Comparison of ENCODE assay signal across 13 cellular contexts in genomic region chr18:5515007-5515744, GRCh38. TPM values are rescaled to one million over a fixed set of nuclear protein-coding genes. Genes with fewer than 3 reads are reported as not detected.
DNase-seq lines count a peak whose midpoint lies in the region; ATAC-seq and TF ChIP-seq lines count a peak whose summit lies in the region.
"Had no signal": no experiment of that assay in that cellular context is flagged by ENCODE, and none has a peak within 500 bp of the region (broad histone marks: within the 10 kb centered on the region; RNA-seq: fewer than 3 reads in every experiment).

No MANE protein-coding gene starts in this region.

- no peak overlapping the region for H3K4me3 ChIP-seq in gastroesophageal sphincter
- H3K4me3 ChIP-seq in neural cell (ENCODE audit: low read length): no peak overlapping the region

- peaks cover 0 to 5% of the 10 kb centered on the region in 2 donors for H3K9me3 Mint-ChIP-seq in natural killer cell
- H3K9me3 Mint-ChIP-seq: activated naive CD8-positive, alpha-beta T cell treated with anti-CD3 and anti-CD28 coated beads, Interleukin-2, amount 10 ng/mL, durations not matched to agents 7 days and 5 days; CD4-positive, CD25-positive, alpha-beta regulatory T cell had no signal

- no peak for TF ChIP-seq POLR2A in gastroesophageal sphincter (IDR thresholded peaks at IDR 0.05)

- no peak overlapping the region for H3K4me3 Mint-ChIP-seq in natural killer cell
- H3K4me3 Mint-ChIP-seq: activated naive CD8-positive, alpha-beta T cell treated with anti-CD3 and anti-CD28 coated beads, Interleukin-2, amount 10 ng/mL, durations not matched to agents 7 days and 5 days; CD4-positive, CD25-positive, alpha-beta regulatory T cell had no signal

- no peaks in the 10 kb centered on the region for H3K9me2 ChIP-seq in neural cell (ENCODE audit: insufficient read depth, low read length)

- DNase-seq in DMS 273 treated with DMSO at 0.1 percent for 48 hours (lab: John Stamatoyannopoulos, UW): peak; percentile 94
- peak; percentile 98 for DNase-seq in NCI-H69 (lab: John Stamatoyannopoulos, UW)
- DNase-seq in NCI-H128 (lab: John Stamatoyannopoulos, UW; ENCODE audit: unreplicated experiment): no peak
- no peak for DNase-seq in GF-D8 (lab: John Stamatoyannopoulos, UW)
- DNase-seq in AG20443 (ENCODE audit: low spot score): no peak
- no peak for DNase-seq in natural killer cell
- DNase-seq: activated CD4-positive, alpha-beta T cell treated with anti-CD3 and anti-CD28 coated beads, Interleukin-2, amount 50 U/mL, for 1 hour; activated naive CD8-positive, alpha-beta T cell treated with anti-CD3 and anti-CD28 coated beads, Interleukin-2, amount 10 ng/mL, durations not matched to agents 7 days and 5 days; CD4-positive, CD25-positive, alpha-beta regulatory T cell; effector CD4-positive, alpha-beta T cell; NCI-H1417 treated with DMSO at 0.1 percent for 48 hours had no signal

- no peaks in the 10 kb centered on the region for H3K9me3 ChIP-seq in gastroesophageal sphincter
- no peaks in the 10 kb centered on the region for H3K9me3 ChIP-seq in neural cell (ENCODE audit: low read length)

- intact Hi-C loops in natural killer cell (cut with micrococcal nuclease): no loop called here

- H3K36me3 ChIP-seq in gastroesophageal sphincter (no peaks in the 10 kb centered on the region), neural cell (ENCODE audit: insufficient read depth, low read length) (no peaks in the 10 kb centered on the region)

- H4K20me1 ChIP-seq in neural cell (ENCODE audit: insufficient read depth): no peaks in the 10 kb centered on the region

- peak overlapping the region in 1 of 4 donors; percentile 35 for H3K27ac ChIP-seq in gastroesophageal sphincter
- H3K27ac ChIP-seq in neural cell (ENCODE audit: low read length): no peak overlapping the region

- TF ChIP-seq RAD21 in neural cell (conservative IDR thresholded peaks at IDR 0.05): no peak

- H3K4me1 Mint-ChIP-seq in natural killer cell: peaks cover 0 to 5% of the 10 kb centered on the region in 2 donors
- H3K4me1 Mint-ChIP-seq: activated naive CD8-positive, alpha-beta T cell treated with anti-CD3 and anti-CD28 coated beads, Interleukin-2, amount 10 ng/mL, durations not matched to agents 7 days and 5 days had no signal

- WGBS in gastroesophageal sphincter (ENCODE audit: low coverage in 1 of 2), 2 donors: 42 to 46% methylated on average over 3 of the region's 3 CpGs

- H3K27ac Mint-ChIP-seq in natural killer cell: no peak overlapping the region
- H3K27ac Mint-ChIP-seq: activated naive CD8-positive, alpha-beta T cell treated with anti-CD3 and anti-CD28 coated beads, Interleukin-2, amount 10 ng/mL, durations not matched to agents 7 days and 5 days; CD4-positive, CD25-positive, alpha-beta regulatory T cell had no signal

- no peak overlapping the region for H3K9ac ChIP-seq in neural cell (ENCODE audit: low read length)

- H3F3A ChIP-seq in neural cell (ENCODE audit: insufficient read depth, low read length, poor library complexity, severe bottlenecking): no peaks in the 10 kb centered on the region

- TF ChIP-seq EP300 in gastroesophageal sphincter (IDR thresholded peaks at IDR 0.05): no peak
- no peak for TF ChIP-seq EP300 in neural cell (conservative IDR thresholded peaks at IDR 0.05; ENCODE audit: poor library complexity, severe bottlenecking)

- H2AFZ ChIP-seq in neural cell (ENCODE audit: low read depth, low read length): no peak overlapping the region

- peaks cover 0 to 9% (median 0%) of the 10 kb centered on the region in 3 donors for H3K4me1 ChIP-seq in gastroesophageal sphincter

- H3K27me3 Mint-ChIP-seq in natural killer cell (ENCODE audit: low read depth in 2 of 2): peaks cover 0 to 5% of the 10 kb centered on the region in 2 donors
- H3K27me3 Mint-ChIP-seq: activated naive CD8-positive, alpha-beta T cell treated with anti-CD3 and anti-CD28 coated beads, Interleukin-2, amount 10 ng/mL, durations not matched to agents 7 days and 5 days; CD4-positive, CD25-positive, alpha-beta regulatory T cell had no signal

- ATAC-seq in gastroesophageal sphincter (peak; percentile 37), natural killer cell (no peak)

- H3K36me3 Mint-ChIP-seq in natural killer cell: no peaks in the 10 kb centered on the region
- H3K36me3 Mint-ChIP-seq: activated naive CD8-positive, alpha-beta T cell treated with anti-CD3 and anti-CD28 coated beads, Interleukin-2, amount 10 ng/mL, durations not matched to agents 7 days and 5 days; CD4-positive, CD25-positive, alpha-beta regulatory T cell had no signal

- H3K27me3 ChIP-seq in gastroesophageal sphincter (peaks cover 6% of the 10 kb centered on the region), neural cell (ENCODE audit: insufficient read depth, low read depth, low read length) (no peaks in the 10 kb centered on the region)

- H3K4me2 ChIP-seq in neural cell (ENCODE audit: low read length): no peak overlapping the region

- TF ChIP-seq CTCF in gastroesophageal sphincter (IDR thresholded peaks at IDR 0.05) (no peak), neural cell (IDR thresholded peaks at IDR 0.05; ENCODE audit: poor library complexity, severe bottlenecking) (no peak), natural killer cell (IDR thresholded peaks at IDR 0.05) (no peak)

- no peaks in the 10 kb centered on the region for H3K79me2 ChIP-seq in neural cell (replicated peaks; ENCODE audit: insufficient read depth, low read length)

TF ChIP-seq in neural cell, 6 proteins besides CTCF, POLR2A, EP300 and RAD21:
- peak; percentile 73 for TF ChIP-seq REST (IDR thresholded peaks at IDR 0.05; ENCODE audit: borderline replicate concordance)
- TF ChIP-seq POLR2AphosphoS5 (IDR thresholded peaks at IDR 0.05): no peak

RNA-seq across cellular contexts. Expression of gene EPB41L3, which starts 28.6 kb away (rescaled TPM):
- total RNA-seq in gastroesophageal sphincter: 10 to 100 TPM; 27.4 to 66.6 (median 43.4) TPM
- polyA plus RNA-seq in neural cell: 19.0 and 19.6 TPM in 2 replicates
- polyA minus RNA-seq in neural cell: 28.0 and 31.0 TPM in 2 replicates
- 1 to 10 TPM; 3.3 to 6.0 (median 4.4) TPM for total RNA-seq in natural killer cell
- polyA plus RNA-seq: CD4-positive, CD25-positive, alpha-beta regulatory T cell had no signal

Comparison
In these comparisons a context has a peak if more than half of its experiments do, and no peak if none do; other contexts are left out.
1. DNase-seq: peak in DMS 273 treated with DMSO at 0.1 percent for 48 hours (single experiment) and NCI-H69 (single experiment); none in NCI-H128 (single experiment), GF-D8 (single experiment), AG20443 (single experiment) and natural killer cell (single experiment).
2. RNA of gene EPB41L3, which starts 28.6 kb away (total RNA-seq): 27.4 to 66.6 TPM in gastroesophageal sphincter; 3.3 to 6.0 TPM in natural killer cell; every median in the first group is over 4 times any median in the second.